In genomic region chr5:115541586-115541985, GRCh38 we compare ENCODE assay signal across 8 cellular contexts. TPM values are rescaled to one million over a fixed set of nuclear protein-coding genes. Genes with fewer than 3 reads are reported as not detected.
DNase-seq lines count a peak whose midpoint lies in the region; ATAC-seq, FAIRE-seq and TF ChIP-seq lines count a peak whose summit lies in the region.

No MANE protein-coding gene starts in this region.

- ATAC-seq in GM21529 (IDR thresholded peaks at IDR 0.05; ENCODE audit: unreplicated experiment) (no peak), GM21576 (IDR thresholded peaks at IDR 0.05; ENCODE audit: unreplicated experiment) (no peak), HG02798 (IDR thresholded peaks at IDR 0.05; ENCODE audit: poor library complexity, unreplicated experiment) (no peak)

- TF ChIP-seq POLR2A in GM12891 (IDR thresholded peaks at IDR 0.05; ENCODE audit: low read depth, low read length) = no peak
- no peak for TF ChIP-seq POLR2A in esophagus squamous epithelium (IDR thresholded peaks at IDR 0.05)
- TF ChIP-seq POLR2A in sigmoid colon (IDR thresholded peaks at IDR 0.05) = no peak

- no peaks in the 10 kb centered on the region for H3K4me1 ChIP-seq in SJCRH30
- H3K4me1 ChIP-seq in esophagus squamous epithelium = peaks cover 9 to 73% (median 16%) of the 10 kb centered on the region in 3 donors
- peaks cover 0 to 63% (median 49%) of the 10 kb centered on the region in 4 donors for H3K4me1 ChIP-seq in sigmoid colon

- peak; percentile 78 for FAIRE-seq in GM12891 (lab: Jason Lieb, UNC)

- 14 to 23% methylated on average over 2 of the region's 2 CpGs for WGBS in esophagus squamous epithelium, 2 donors
- 7 to 35% methylated on average over 2 of the region's 2 CpGs for WGBS in sigmoid colon, 2 donors

- H3K9me3 ChIP-seq in SJCRH30 (replicated peaks) (peaks cover 7% of the 10 kb centered on the region), esophagus squamous epithelium (peaks cover 3 to 9% (median 6%) of the 10 kb centered on the region in 3 donors), sigmoid colon (peaks cover 0 to 6% (median 0%) of the 10 kb centered on the region in 4 donors)

- DNase-seq in GM12891 (ENCODE audit: insufficient read length, low spot score) (no peak), SJCRH30 (no peak), esophagus squamous epithelium (lab: John Stamatoyannopoulos, UW) (no peak), sigmoid colon (no peak), NOMO-1 treated with dmso at 0.1 percent for 144 hours (lab: John Stamatoyannopoulos, UW; ENCODE audit: unreplicated experiment) (no peak)

- H3K36me3 ChIP-seq in SJCRH30 (peaks cover 58% of the 10 kb centered on the region), esophagus squamous epithelium (peaks cover 0 to 36% (median 0%) of the 10 kb centered on the region in 3 donors), sigmoid colon (peaks cover 0 to 16% (median 0%) of the 10 kb centered on the region in 4 donors)

- H3K4me3 ChIP-seq in SJCRH30 (peak overlapping the region; percentile 96), esophagus squamous epithelium (peak overlapping the region; percentile 65 to 93 (median 92)), sigmoid colon (peak overlapping the region; percentile 72 to 98 (median 87))

- TF ChIP-seq CTCF in esophagus squamous epithelium (IDR thresholded peaks at IDR 0.05) (no peak), sigmoid colon (IDR thresholded peaks at IDR 0.05) (no peak)

- no peak for TF ChIP-seq EP300 in sigmoid colon (IDR thresholded peaks at IDR 0.05)

- no peaks in the 10 kb centered on the region for H3K27me3 ChIP-seq in SJCRH30
- H3K27me3 ChIP-seq in esophagus squamous epithelium = no peaks in the 10 kb centered on the region
- H3K27me3 ChIP-seq in sigmoid colon = no peaks in the 10 kb centered on the region

- H3K27ac ChIP-seq in SJCRH30 = no peak overlapping the region
- H3K27ac ChIP-seq in esophagus squamous epithelium = peak overlapping the region in 3 of 4 donors; percentile 96 to 100 (median 99)
- peak overlapping the region; percentile 97 to 99 (median 98) for H3K27ac ChIP-seq in sigmoid colon

- intact Hi-C loops in esophagus squamous epithelium (cut with DNase I) = no loop called here
- intact Hi-C loops in sigmoid colon (cut with DNase I) = loop anchor here (5.0 kb wide), 4 partner anchors 46 to 301 kb away; partner anchors contain the start of genes AP3S1, ATG12 and TMED7

TF ChIP-seq in GM12891, 5 proteins besides CTCF, POLR2A, EP300 and RAD21:
- no peak for TF ChIP-seq POLR2AphosphoS5 (IDR thresholded peaks at IDR 0.05; ENCODE audit: low read depth, low read length)
- no peak for TF ChIP-seq POU2F2 (IDR thresholded peaks at IDR 0.05; ENCODE audit: low read depth, low read length)
- TF ChIP-seq TAF1 (IDR thresholded peaks at IDR 0.05; ENCODE audit: low read depth, low read length) = no peak
- TF ChIP-seq PAX5 (IDR thresholded peaks at IDR 0.05; ENCODE audit: insufficient read depth, low read length, severe bottlenecking) = no peak
- TF ChIP-seq SPI1 (IDR thresholded peaks at IDR 0.05; ENCODE audit: low read depth, low read length) = no peak

RNA-seq across cellular contexts. Expression of gene FEM1C, which starts 3.0 kb away (rescaled TPM):
- polyA plus RNA-seq in GM12891 (2012; ENCODE audit: low read depth, missing spikeins) = 6.6 TPM
- 16.5 and 17.9 TPM in 2 replicates for total RNA-seq in SJCRH30 (2014; rRNA removed; shearing (Covaris generic))
- 10 to 100 TPM in 3 of 4 donors, 1 to 10 TPM in 1; 8.2 to 23.1 (median 11.7) TPM for total RNA-seq in esophagus squamous epithelium
- 10 to 100 TPM; 18.8 to 26.8 (median 26.6) TPM for total RNA-seq in sigmoid colon
- polyA plus RNA-seq in sigmoid colon = 10 to 100 TPM; 12.1 to 24.0 (median 12.6) TPM
